1 cellular context compared by ENCODE assay signal in the genomic region with DNA sequence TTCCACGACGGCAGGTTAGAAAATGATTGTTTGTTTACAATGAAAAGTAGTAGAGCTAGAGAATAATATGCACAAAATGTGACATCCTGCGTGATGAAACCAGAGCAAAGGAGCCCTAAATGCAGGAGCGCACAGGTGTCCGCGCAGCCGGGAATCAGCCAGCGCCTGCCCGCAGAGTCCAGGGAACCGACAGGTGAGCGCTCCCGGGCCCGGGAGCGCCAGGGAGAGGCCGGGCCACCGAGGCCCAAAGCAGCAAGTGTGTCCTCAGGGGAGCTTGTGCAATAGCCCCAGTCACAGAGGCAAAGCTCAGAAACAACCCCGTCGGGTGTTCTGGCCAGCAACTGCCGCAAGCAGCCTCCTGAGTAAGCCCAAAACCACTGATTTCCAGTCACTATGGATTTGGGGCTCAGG.
A peak's percentile ranks its signal among the peaks of the same experiment; 100 is the strongest.
TF ChIP-seq lines count a peak whose summit lies in the region.

No MANE protein-coding gene starts in this region.

TF ChIP-seq in K562, 482 proteins besides CTCF, POLR2A, EP300 and RAD21 (continued from another document):
- TF ChIP-seq, protein P1, sequence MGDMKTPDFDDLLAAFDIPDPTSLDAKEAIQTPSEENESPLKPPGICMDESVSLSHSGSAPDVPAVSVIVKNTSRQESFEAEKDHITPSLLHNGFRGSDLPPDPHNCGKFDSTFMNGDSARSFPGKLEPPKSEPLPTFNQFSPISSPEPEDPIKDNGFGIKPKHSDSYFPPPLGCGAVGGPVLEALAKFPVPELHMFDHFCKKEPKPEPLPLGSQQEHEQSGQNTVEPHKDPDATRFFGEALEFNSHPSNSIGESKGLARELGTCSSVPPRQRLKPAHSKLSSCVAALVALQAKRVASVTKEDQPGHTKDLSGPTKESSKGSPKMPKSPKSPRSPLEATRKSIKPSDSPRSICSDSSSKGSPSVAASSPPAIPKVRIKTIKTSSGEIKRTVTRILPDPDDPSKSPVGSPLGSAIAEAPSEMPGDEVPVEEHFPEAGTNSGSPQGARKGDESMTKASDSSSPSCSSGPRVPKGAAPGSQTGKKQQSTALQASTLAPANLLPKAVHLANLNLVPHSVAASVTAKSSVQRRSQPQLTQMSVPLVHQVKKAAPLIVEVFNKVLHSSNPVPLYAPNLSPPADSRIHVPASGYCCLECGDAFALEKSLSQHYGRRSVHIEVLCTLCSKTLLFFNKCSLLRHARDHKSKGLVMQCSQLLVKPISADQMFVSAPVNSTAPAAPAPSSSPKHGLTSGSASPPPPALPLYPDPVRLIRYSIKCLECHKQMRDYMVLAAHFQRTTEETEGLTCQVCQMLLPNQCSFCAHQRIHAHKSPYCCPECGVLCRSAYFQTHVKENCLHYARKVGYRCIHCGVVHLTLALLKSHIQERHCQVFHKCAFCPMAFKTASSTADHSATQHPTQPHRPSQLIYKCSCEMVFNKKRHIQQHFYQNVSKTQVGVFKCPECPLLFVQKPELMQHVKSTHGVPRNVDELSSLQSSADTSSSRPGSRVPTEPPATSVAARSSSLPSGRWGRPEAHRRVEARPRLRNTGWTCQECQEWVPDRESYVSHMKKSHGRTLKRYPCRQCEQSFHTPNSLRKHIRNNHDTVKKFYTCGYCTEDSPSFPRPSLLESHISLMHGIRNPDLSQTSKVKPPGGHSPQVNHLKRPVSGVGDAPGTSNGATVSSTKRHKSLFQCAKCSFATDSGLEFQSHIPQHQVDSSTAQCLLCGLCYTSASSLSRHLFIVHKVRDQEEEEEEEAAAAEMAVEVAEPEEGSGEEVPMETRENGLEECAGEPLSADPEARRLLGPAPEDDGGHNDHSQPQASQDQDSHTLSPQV (IDR thresholded peaks at IDR 0.05): 0 out of 2 replicates have a peak, but pooled peaks have one; percentile 37
- TF ChIP-seq, protein P2, sequence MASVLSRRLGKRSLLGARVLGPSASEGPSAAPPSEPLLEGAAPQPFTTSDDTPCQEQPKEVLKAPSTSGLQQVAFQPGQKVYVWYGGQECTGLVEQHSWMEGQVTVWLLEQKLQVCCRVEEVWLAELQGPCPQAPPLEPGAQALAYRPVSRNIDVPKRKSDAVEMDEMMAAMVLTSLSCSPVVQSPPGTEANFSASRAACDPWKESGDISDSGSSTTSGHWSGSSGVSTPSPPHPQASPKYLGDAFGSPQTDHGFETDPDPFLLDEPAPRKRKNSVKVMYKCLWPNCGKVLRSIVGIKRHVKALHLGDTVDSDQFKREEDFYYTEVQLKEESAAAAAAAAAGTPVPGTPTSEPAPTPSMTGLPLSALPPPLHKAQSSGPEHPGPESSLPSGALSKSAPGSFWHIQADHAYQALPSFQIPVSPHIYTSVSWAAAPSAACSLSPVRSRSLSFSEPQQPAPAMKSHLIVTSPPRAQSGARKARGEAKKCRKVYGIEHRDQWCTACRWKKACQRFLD (CRISPR knock-in tag; IDR thresholded peaks at IDR 0.05): peak; percentile 1; the same call in 1 of the 2 replicates
